ENCODE assay signal across 23 cellular contexts in genomic region chr12:116734156-116734768, GRCh38. TPM values are rescaled to one million over a fixed set of nuclear protein-coding genes. Genes with fewer than 3 reads are reported as not detected.
DNase-seq lines count a peak whose midpoint lies in the region; ATAC-seq and TF ChIP-seq lines count a peak whose summit lies in the region.
"Had no signal": no experiment of that assay in that cellular context is flagged by ENCODE, and none has a peak within 500 bp of the region (broad histone marks: within the 10 kb centered on the region; RNA-seq: fewer than 3 reads in every experiment).

No MANE protein-coding gene starts in this region.

- H3K4me3 Mint-ChIP-seq in activated CD4-positive, alpha-beta T cell treated with anti-CD3 and anti-CD28 coated beads, Interleukin-2, amount 10 ng/mL, durations not matched to agents 7 days and 5 days: peak overlapping the region; percentile 6
- H3K4me3 Mint-ChIP-seq: activated T-cell treated with anti-CD3 and anti-CD28 coated beads, Interleukin-2, amount 50 U/mL, for 24 hours had no signal

- TF ChIP-seq POLR2A in thyroid gland (IDR thresholded peaks at IDR 0.05): no peak

- no peak overlapping the region for H3K27ac Mint-ChIP-seq in activated CD4-positive, alpha-beta T cell treated with anti-CD3 and anti-CD28 coated beads, Interleukin-2, amount 10 ng/mL, durations not matched to agents 7 days and 5 days
- H3K27ac Mint-ChIP-seq: activated T-cell treated with anti-CD3 and anti-CD28 coated beads, Interleukin-2, amount 50 U/mL, for 24 hours had no signal

- POLR2A ChIA-PET in activated CD4-positive, alpha-beta T cell treated with anti-CD3 and anti-CD28 coated beads, Interleukin-2, amount 10 ng/mL, durations not matched to agents 7 days and 5 days (lab: Charles Lee): no interaction called here

- peaks cover 16% of the 10 kb centered on the region for H3K36me3 Mint-ChIP-seq in activated CD4-positive, alpha-beta T cell treated with anti-CD3 and anti-CD28 coated beads, Interleukin-2, amount 10 ng/mL, durations not matched to agents 7 days and 5 days (ENCODE audit: low read depth)

- peaks cover 35% of the 10 kb centered on the region for H3K4me1 Mint-ChIP-seq in activated CD4-positive, alpha-beta T cell treated with anti-CD3 and anti-CD28 coated beads, Interleukin-2, amount 10 ng/mL, durations not matched to agents 7 days and 5 days

- CTCF ChIA-PET in activated CD4-positive, alpha-beta T cell treated with anti-CD3 and anti-CD28 coated beads, Interleukin-2, amount 10 ng/mL, durations not matched to agents 7 days and 5 days (lab: Charles Lee): interaction anchor here (1.1 kb wide), 1 partner anchor 15 kb away, joined by 3 read pairs; no protein-coding TSS in a partner anchor

- H3K4me3 ChIP-seq in liver (ENCODE audit: low read depth in 1 of 3, low read length in 3 of 3) (no peak overlapping the region), thyroid gland (replicated peaks in 1 of 3) (no peak overlapping the region)
- H3K4me3 ChIP-seq: Peyer's patch, SK-N-MC had no signal

- peak overlapping the region in 1 of 2 donors; percentile 6 for H3K9ac ChIP-seq in liver (ENCODE audit: low read depth in 1 of 2, low read length in 2 of 2)

- DNase-seq in activated CD4-positive, alpha-beta T cell treated with anti-CD3 and anti-CD28 coated beads, Interleukin-2, amount 10 ng/mL, durations not matched to agents 7 days and 5 days: no peak
- DNase-seq in activated CD4-positive, alpha-beta T cell treated with anti-CD3 and anti-CD28 coated beads for 48 hours: no peak
- no peak for DNase-seq in thyroid gland
- DNase-seq in AG20443 (ENCODE audit: low spot score): no peak
- DNase-seq in left colon: no peak
- no peak for DNase-seq in OCI-M2 (lab: John Stamatoyannopoulos, UW; ENCODE audit: unreplicated experiment)
- DNase-seq: activated CD4-positive, CD25-positive, alpha-beta regulatory T cell treated with anti-CD3 and anti-CD28 coated beads, Interleukin-2, amount 50 U/mL, for 72 hours; activated T-cell treated with anti-CD3 and anti-CD28 coated beads, Interleukin-2, amount 50 U/mL, for 24 hours; aorta; C1 segment of cervical spinal cord; central memory CD4-positive, alpha-beta T cell; hippocampal formation; MM.1S; NCI-H1436; NCI-H2107; NCI-H510A; Peyer's patch; right cardiac atrium had no signal

- no peak for TF ChIP-seq CTCF in VCaP (conservative IDR thresholded peaks at IDR 0.05)
- no peak for TF ChIP-seq CTCF in liver (IDR thresholded peaks at IDR 0.05; ENCODE audit: low read depth, low read length, missing input control)
- TF ChIP-seq CTCF in thyroid gland (IDR thresholded peaks at IDR 0.05): no peak

- H3K27me3 Mint-ChIP-seq in activated CD4-positive, alpha-beta T cell treated with anti-CD3 and anti-CD28 coated beads, Interleukin-2, amount 10 ng/mL, durations not matched to agents 7 days and 5 days: no peaks in the 10 kb centered on the region
- H3K27me3 Mint-ChIP-seq: activated T-cell treated with anti-CD3 and anti-CD28 coated beads, Interleukin-2, amount 50 U/mL, for 24 hours had no signal

- H3K27ac ChIP-seq in VCaP (peak overlapping the region; percentile 80), liver (ENCODE audit: low read depth in 1 of 2, low read length in 2 of 2) (peak overlapping the region in 1 of 2 donors; percentile 34), thyroid gland (peak overlapping the region in 2 of 3 donors; percentile 79 to 87)
- H3K27ac ChIP-seq: HL-60, Peyer's patch, SK-N-MC had no signal

- ATAC-seq in left colon: no peak
- ATAC-seq: activated naive CD4-positive, alpha-beta T cell treated with anti-CD3 and anti-CD28 coated beads, Interleukin-2, amount 50 U/mL, for 72 hours; right cardiac atrium had no signal

- H3K9me3 Mint-ChIP-seq in activated CD4-positive, alpha-beta T cell treated with anti-CD3 and anti-CD28 coated beads, Interleukin-2, amount 10 ng/mL, durations not matched to agents 7 days and 5 days: no peaks in the 10 kb centered on the region
- H3K9me3 Mint-ChIP-seq: activated naive CD4-positive, alpha-beta T cell treated with anti-CD3 and anti-CD28 coated beads, Interleukin-2, amount 50 U/mL, for 72 hours; activated T-cell treated with anti-CD3 and anti-CD28 coated beads, Interleukin-2, amount 50 U/mL, for 24 hours had no signal

- no peaks in the 10 kb centered on the region for H3K9me3 ChIP-seq in liver (ENCODE audit: control insufficient read depth in 4 of 4, low read length in 3 of 4)
- no peaks in the 10 kb centered on the region for H3K9me3 ChIP-seq in thyroid gland
- H3K9me3 ChIP-seq: Peyer's patch had no signal

- H3K4me1 ChIP-seq in liver (ENCODE audit: control insufficient read depth in 4 of 4, insufficient read depth in 4 of 4, low read length in 3 of 4) (peaks cover 3 to 33% (median 28%) of the 10 kb centered on the region in 4 donors), thyroid gland (peaks cover 56 to 64% of the 10 kb centered on the region in 2 donors)

- H3K36me3 ChIP-seq in liver (ENCODE audit: control insufficient read depth in 4 of 4, insufficient read depth in 3 of 4, low read depth in 1 of 4, low read length in 3 of 4) (no peaks in the 10 kb centered on the region), thyroid gland (peaks cover 10 to 13% of the 10 kb centered on the region in 2 donors)

- H3K27me3 ChIP-seq in liver (ENCODE audit: control insufficient read depth in 4 of 4, insufficient read depth in 4 of 4, low read length in 3 of 4) (no peaks in the 10 kb centered on the region), thyroid gland (no peaks in the 10 kb centered on the region)
- H3K27me3 ChIP-seq: Peyer's patch had no signal

- intact Hi-C loops in thyroid gland (cut with DNase I): no loop called here
- intact Hi-C loops in left colon (cut with DNase I, micrococcal nuclease): no loop called here

- 67% methylated on average over 5 of the region's 5 CpGs for WGBS in liver
- WGBS in thyroid gland, 2 donors: 87 to 94% methylated on average over 5 of the region's 5 CpGs

- TF ChIP-seq RAD21 in liver (IDR thresholded peaks at IDR 0.05): no peak

TF ChIP-seq in liver, 16 proteins besides CTCF, POLR2A, EP300 and RAD21 (continues in another document):
- TF ChIP-seq SP1 (IDR thresholded peaks at IDR 0.05) (peak; percentile 48), JUND (IDR thresholded peaks at IDR 0.05) (peak in 1 of 2 donors; percentile 26), NR2F2 (IDR thresholded peaks at IDR 0.05) (peak; percentile 77), FOXA1 (IDR thresholded peaks at IDR 0.05) (no peak), RXRA (IDR thresholded peaks at IDR 0.05) (peak; percentile 66 to 71), HNF4A (conservative IDR thresholded peaks at IDR 0.05) (peak; percentile 24 to 34), EGR1 (IDR thresholded peaks at IDR 0.05; ENCODE audit: low read depth in 2 of 2) (no peak), FOXA2 (IDR thresholded peaks at IDR 0.05) (no peak)
- TF ChIP-seq, protein P1, sequence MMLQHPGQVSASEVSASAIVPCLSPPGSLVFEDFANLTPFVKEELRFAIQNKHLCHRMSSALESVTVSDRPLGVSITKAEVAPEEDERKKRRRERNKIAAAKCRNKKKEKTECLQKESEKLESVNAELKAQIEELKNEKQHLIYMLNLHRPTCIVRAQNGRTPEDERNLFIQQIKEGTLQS (IDR thresholded peaks at IDR 0.05): no peak
- TF ChIP-seq, protein P2, sequence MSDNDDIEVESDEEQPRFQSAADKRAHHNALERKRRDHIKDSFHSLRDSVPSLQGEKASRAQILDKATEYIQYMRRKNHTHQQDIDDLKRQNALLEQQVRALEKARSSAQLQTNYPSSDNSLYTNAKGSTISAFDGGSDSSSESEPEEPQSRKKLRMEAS (IDR thresholded peaks at IDR 0.05): no peak
- TF ChIP-seq, protein P3, sequence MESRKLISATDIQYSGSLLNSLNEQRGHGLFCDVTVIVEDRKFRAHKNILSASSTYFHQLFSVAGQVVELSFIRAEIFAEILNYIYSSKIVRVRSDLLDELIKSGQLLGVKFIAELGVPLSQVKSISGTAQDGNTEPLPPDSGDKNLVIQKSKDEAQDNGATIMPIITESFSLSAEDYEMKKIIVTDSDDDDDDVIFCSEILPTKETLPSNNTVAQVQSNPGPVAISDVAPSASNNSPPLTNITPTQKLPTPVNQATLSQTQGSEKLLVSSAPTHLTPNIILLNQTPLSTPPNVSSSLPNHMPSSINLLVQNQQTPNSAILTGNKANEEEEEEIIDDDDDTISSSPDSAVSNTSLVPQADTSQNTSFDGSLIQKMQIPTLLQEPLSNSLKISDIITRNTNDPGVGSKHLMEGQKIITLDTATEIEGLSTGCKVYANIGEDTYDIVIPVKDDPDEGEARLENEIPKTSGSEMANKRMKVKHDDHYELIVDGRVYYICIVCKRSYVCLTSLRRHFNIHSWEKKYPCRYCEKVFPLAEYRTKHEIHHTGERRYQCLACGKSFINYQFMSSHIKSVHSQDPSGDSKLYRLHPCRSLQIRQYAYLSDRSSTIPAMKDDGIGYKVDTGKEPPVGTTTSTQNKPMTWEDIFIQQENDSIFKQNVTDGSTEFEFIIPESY (IDR thresholded peaks at IDR 0.05): no peak

RNA-seq across cellular contexts. Expression of gene SPRING1, which starts 3.6 kb away (rescaled TPM):
- total RNA-seq in activated CD4-positive, alpha-beta T cell treated with anti-CD3 and anti-CD28 coated beads, Interleukin-2, amount 10 ng/mL, durations not matched to agents 7 days and 5 days: 10 to 100 TPM; 28.8 to 31.7 TPM
- total RNA-seq in liver (10 to 100 TPM in 1 of 2 donors, 1 to 10 TPM in 1; 8.1 to 11.7 TPM), thyroid gland (100 to 1,000 TPM in 2 of 4 donors, 10 to 100 TPM in 2; 88.0 to 163 (median 124) TPM), left colon (10 to 100 TPM; 55.9 to 58.5 TPM)
- 1 to 10 TPM; 6.0 to 8.7 TPM for polyA plus RNA-seq in liver

RNA-seq across cellular contexts. Expression of gene RNFT2, which starts 3.9 kb away (rescaled TPM):
- total RNA-seq in activated CD4-positive, alpha-beta T cell treated with anti-CD3 and anti-CD28 coated beads, Interleukin-2, amount 10 ng/mL, durations not matched to agents 7 days and 5 days: 10 to 100 TPM; 11.7 to 15.1 TPM
- total RNA-seq in liver (1 to 10 TPM in 1 of 2 donors, under 1 TPM in 1; 0.17 to 1.4 TPM), thyroid gland (1 to 10 TPM; 2.3 to 5.0 (median 4.5) TPM), left colon (1 to 10 TPM; 2.3 to 2.8 TPM)
- polyA plus RNA-seq in liver: under 1 TPM; 0.13 to 0.22 TPM
